8 cellular contexts compared by ENCODE assay signal in the genomic region with DNA sequence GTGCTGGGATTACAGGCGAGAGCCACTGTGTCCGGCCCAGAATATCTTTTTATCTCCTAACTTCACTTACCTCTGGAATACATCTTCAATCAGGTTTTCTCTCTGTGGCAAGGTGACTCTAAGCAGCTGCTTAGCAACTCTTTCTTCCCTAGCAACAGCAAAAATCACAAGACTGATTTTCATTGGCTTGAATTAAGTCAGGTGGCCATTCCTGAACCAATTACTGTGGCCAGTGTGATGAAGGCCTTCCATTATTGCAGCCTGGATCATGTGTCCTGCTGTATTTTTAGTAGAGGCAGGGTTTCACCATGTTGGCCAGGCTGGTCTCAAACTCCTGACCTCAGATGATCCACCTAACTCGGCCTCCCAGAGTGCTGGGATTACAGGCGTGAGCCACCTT. TPM values are rescaled to one million over a fixed set of nuclear protein-coding genes. Genes with fewer than 3 reads are reported as not detected.
A peak's percentile ranks its signal among the peaks of the same experiment; 100 is the strongest.
DNase-seq lines count a peak whose midpoint lies in the region; ATAC-seq, FAIRE-seq and TF ChIP-seq lines count a peak whose summit lies in the region.

No MANE protein-coding gene starts in this region.

- 93 to 94% methylated on average over 4 of the region's 4 CpGs for WGBS in aorta, 2 donors

- H3K4me1 ChIP-seq in Panc1 (ENCODE audit: control insufficient read depth, insufficient read depth, low read length) = peaks cover 6% of the 10 kb centered on the region; the same call in 1 of the 2 replicates
- H3K4me1 ChIP-seq in fibroblast of lung (ENCODE audit: control insufficient read depth, extremely low read depth, insufficient read depth, low read length) = peaks cover 3% of the 10 kb centered on the region
- H3K4me1 ChIP-seq in aorta (ENCODE audit: control insufficient read depth in 1 of 2, insufficient read depth in 2 of 2, low read length in 2 of 2) = no peaks in the 10 kb centered on the region

- intact Hi-C loops in Panc1 (cut with micrococcal nuclease; ENCODE audit: unreplicated experiment) (no loop called here), aorta (cut with DNase I) (loop anchor here in 1 of 2 donors (10.0 kb wide), 1 partner anchor 127 kb away; the partner anchor contains the start of genes BLVRB and SPTBN4)

- no peaks in the 10 kb centered on the region for H3K36me3 ChIP-seq in Panc1 (ENCODE audit: control insufficient read depth, insufficient read depth, low read length)
- H3K36me3 ChIP-seq in fibroblast of lung (ENCODE audit: control insufficient read depth, insufficient read depth, low read length) = no peaks in the 10 kb centered on the region
- no peaks in the 10 kb centered on the region for H3K36me3 ChIP-seq in aorta (ENCODE audit: control insufficient read depth in 1 of 2, insufficient read depth in 2 of 2, low read length in 1 of 2)
- H3K36me3 ChIP-seq in WERI-Rb-1 = no peaks in the 10 kb centered on the region; the same call in 1 of the 2 replicates

- DNase-seq in D341Med (ENCODE audit: low spot score) = peak; percentile 51
- DNase-seq in Panc1 (ENCODE audit: low read depth, low spot score) = no peak
- DNase-seq in fibroblast of lung (ENCODE audit: low read depth in 2 of 2) = peak; percentile 60 to 78
- no peak for DNase-seq in aorta
- DNase-seq in WERI-Rb-1 = no peak
- DNase-seq in HTR-8/SVneo (ENCODE audit: insufficient read length, low spot score) = no peak

- H3K27me3 ChIP-seq in Panc1 (ENCODE audit: control insufficient read depth, insufficient read depth, low read length) = no peaks in the 10 kb centered on the region
- no peaks in the 10 kb centered on the region for H3K27me3 ChIP-seq in fibroblast of lung (ENCODE audit: control insufficient read depth, insufficient read depth, low read length)
- no peaks in the 10 kb centered on the region for H3K27me3 ChIP-seq in aorta (ENCODE audit: control insufficient read depth in 1 of 2, insufficient read depth in 2 of 2, low read length in 1 of 2)
- H3K27me3 ChIP-seq in WERI-Rb-1 (ENCODE audit: insufficient read depth, low read depth, severe bottlenecking) = no peaks in the 10 kb centered on the region

- ATAC-seq in HG03108 (IDR thresholded peaks at IDR 0.05; ENCODE audit: unreplicated experiment) = peak; percentile 51
- 0 out of 2 replicates have a peak, but pooled peaks have one; percentile 45 for ATAC-seq in Panc1
- no peak for ATAC-seq in GM19351 (IDR thresholded peaks at IDR 0.05; ENCODE audit: unreplicated experiment)
- ATAC-seq in aorta (ENCODE audit: low FRiP score) = no peak

- POLR2A ChIA-PET in Panc1 (lab: Charles Lee) = no interaction called here

- H3K4me3 ChIP-seq in Panc1 (ENCODE audit: low read depth in 2 of 2, low read length in 2 of 2) = no peak overlapping the region
- H3K4me3 ChIP-seq in fibroblast of lung (replicated peaks in 1 of 4; ENCODE audit: control extremely low read depth in 1 of 4, insufficient read depth in 1 of 4, low read depth in 3 of 4, low read length in 4 of 4) = no peak overlapping the region
- no peak overlapping the region for H3K4me3 ChIP-seq in aorta (ENCODE audit: low read length in 2 of 2)
- H3K4me3 ChIP-seq in WERI-Rb-1 (ENCODE audit: low read depth, low read length) = no peak overlapping the region

- H3K4me2 ChIP-seq in fibroblast of lung (ENCODE audit: extremely low read depth, insufficient read depth, low read length) = no peak overlapping the region

- no peaks in the 10 kb centered on the region for H4K20me1 ChIP-seq in fibroblast of lung (ENCODE audit: control insufficient read depth, extremely low read depth, insufficient read depth, low read length)

- CTCF ChIA-PET in Panc1 (lab: Charles Lee) = no interaction called here

- H3K9me3 ChIP-seq in Panc1 (ENCODE audit: control insufficient read depth, insufficient read depth, low read depth, low read length) (no peaks in the 10 kb centered on the region), fibroblast of lung (ENCODE audit: control insufficient read depth, insufficient read depth, low read depth, low read length) (no peaks in the 10 kb centered on the region), aorta (ENCODE audit: control insufficient read depth, low read length) (no peaks in the 10 kb centered on the region), WERI-Rb-1 (ENCODE audit: severe bottlenecking) (no peaks in the 10 kb centered on the region)

- no peak overlapping the region for H2AFZ ChIP-seq in fibroblast of lung (ENCODE audit: low read length)

- in situ Hi-C loops in Panc1 (cut with HindIII; ENCODE audit: low pct_unique_long_range_greater_than_20kb, low sequenced_read_pairs) = no loop called here

- H3K9ac ChIP-seq in fibroblast of lung (ENCODE audit: insufficient read depth, low read length) = no peak overlapping the region

- no peak for FAIRE-seq in HTR-8/SVneo (lab: Jason Lieb, UNC)

- H3K27ac ChIP-seq in Panc1 (ENCODE audit: low read length) (no peak overlapping the region), fibroblast of lung (ENCODE audit: insufficient read depth, low read length) (no peak overlapping the region), aorta (ENCODE audit: low read depth in 1 of 2, low read length in 2 of 2) (no peak overlapping the region), WERI-Rb-1 (no peak overlapping the region)

- TF ChIP-seq CTCF in Panc1 (IDR thresholded peaks at IDR 0.05) (no peak), fibroblast of lung (conservative IDR thresholded peaks at IDR 0.05 in 1 of 2, IDR thresholded peaks at IDR 0.05 in 1 of 2; ENCODE audit: low read depth in 1 of 2, low read length in 2 of 2) (no peak), WERI-Rb-1 (IDR thresholded peaks at IDR 0.05; ENCODE audit: low read depth, low read length) (no peak)

- H3K79me2 ChIP-seq in fibroblast of lung (ENCODE audit: control insufficient read depth, insufficient read depth, low read length) = no peaks in the 10 kb centered on the region

- no TSS peak for BruUV-seq in Panc1 (replicated peaks; lab: Mats Ljungman, UMichigan)

RNA-seq across cellular contexts. Expression of gene LTBP4, which starts 9.0 kb away (rescaled TPM):
- 75.4 TPM for total RNA-seq in Panc1 (2021; ENCODE audit: unreplicated experiment)
- 81.6 TPM for polyA plus RNA-seq in Panc1 (2012; ENCODE audit: insufficient read length)
- 46.4 and 60.9 TPM in 2 replicates for total RNA-seq in fibroblast of lung
- 29.6 and 31.7 TPM in 2 replicates for polyA plus RNA-seq in fibroblast of lung
- polyA plus RNA-seq in fibroblast of lung (2012) = 118 and 124 TPM in 2 replicates
- polyA minus RNA-seq in fibroblast of lung (ENCODE audit: low replicate concordance) = 119 and 145 TPM in 2 replicates
- 100 to 1,000 TPM; 286 to 725 TPM for total RNA-seq in aorta
- 100 to 1,000 TPM; 140 to 768 TPM for polyA plus RNA-seq in aorta

RNA-seq across cellular contexts. Expression of gene SHKBP1, which starts 15.5 kb away (rescaled TPM):
- total RNA-seq in Panc1 (2021; ENCODE audit: unreplicated experiment) (55.9 TPM), fibroblast of lung (22.3 and 43.4 TPM in 2 replicates), aorta (10 to 100 TPM; 54.0 to 75.3 TPM)
- polyA plus RNA-seq in Panc1 (2012; ENCODE audit: insufficient read length) = 102 TPM
- polyA plus RNA-seq in fibroblast of lung (35.6 and 43.2 TPM in 2 replicates), aorta (100 to 1,000 TPM in 1 of 2 donors, 10 to 100 TPM in 1; 29.4 to 150 TPM)
- 63.9 and 95.7 TPM in 2 replicates for polyA plus RNA-seq in fibroblast of lung (2012)
- 81.4 and 142 TPM in 2 replicates for polyA minus RNA-seq in fibroblast of lung (ENCODE audit: low replicate concordance)

Comparison
In these comparisons a context has a peak if more than half of its experiments do, and no peak if none do; other contexts are left out.
1. DNase-seq: peak in D341Med (single experiment) and fibroblast of lung (2 of 2); none in Panc1 (single experiment), aorta (0 of 2), WERI-Rb-1 (single experiment) and HTR-8/SVneo (single experiment).
2. ATAC-seq: peak in HG03108 (single experiment) and Panc1 (single experiment); none in GM19351 (single experiment) and aorta (single experiment).